Comparison of ENCODE assay signal across 26 cellular contexts in the genomic region with DNA sequence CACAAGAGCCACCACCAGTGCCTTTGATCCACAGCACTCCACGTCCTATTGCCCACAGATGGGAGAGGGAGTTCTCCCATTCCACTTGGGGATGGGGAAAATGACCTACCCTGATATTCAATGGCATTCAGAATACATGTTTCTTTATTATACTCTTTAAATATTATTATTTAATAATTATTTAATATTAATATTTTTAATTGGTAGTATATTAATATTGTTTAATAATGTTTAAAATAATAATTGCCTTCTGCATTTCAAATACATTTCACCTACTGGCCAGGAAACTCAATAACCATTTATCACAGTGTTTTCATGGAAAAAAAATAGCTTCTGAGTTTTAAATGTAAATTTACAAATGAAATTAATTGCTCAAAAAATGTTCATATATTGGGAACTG.
A peak's percentile ranks its signal among the peaks of the same experiment; 100 is the strongest.
DNase-seq lines count a peak whose midpoint lies in the region; ATAC-seq, FAIRE-seq and TF ChIP-seq lines count a peak whose summit lies in the region.
"Had no signal": no experiment of that assay in that cellular context is flagged by ENCODE, and none has a peak within 500 bp of the region (broad histone marks: within the 10 kb centered on the region; RNA-seq: fewer than 3 reads in every experiment).

No MANE protein-coding gene starts in this region.

- H3K27ac Mint-ChIP-seq in WTC11: no peak overlapping the region
- no peak overlapping the region for H3K27ac Mint-ChIP-seq in glutamatergic neuron (ENCODE audit: unreplicated experiment)
- H3K27ac Mint-ChIP-seq: CD14-positive monocyte; CD4-positive, alpha-beta memory T cell; CD4-positive, CD25-positive, alpha-beta regulatory T cell; CD8-positive, alpha-beta memory T cell had no signal

- H3K18ac ChIP-seq in neuronal stem cell (ENCODE audit: low read length): peak overlapping the region; percentile 38

- no peak overlapping the region for H2BK12ac ChIP-seq in neuronal stem cell (ENCODE audit: low read length)

- H3K9me3 Mint-ChIP-seq in WTC11: 0 out of 2 replicates have a peak, but pooled peaks cover 8% of the 10 kb centered on the region
- H3K9me3 Mint-ChIP-seq in glutamatergic neuron (ENCODE audit: unreplicated experiment): no peaks in the 10 kb centered on the region
- H3K9me3 Mint-ChIP-seq: CD8-positive, alpha-beta memory T cell had no signal

- DNase-seq in WTC11 (ENCODE audit: low spot score) (no peak), frontal cortex (ENCODE audit: low spot score in 2 of 2) (no peak), neuronal stem cell (ENCODE audit: low spot score) (no peak), glutamatergic neuron (no peak)
- DNase-seq: ACHN; BE2C; C1 segment of cervical spinal cord; CD4-positive, alpha-beta memory T cell; CD4-positive, CD25-positive, alpha-beta regulatory T cell; CD8-positive, alpha-beta memory T cell; COR-L47; DMS 273 treated with DMSO at 0.1 percent for 48 hours; DMS153; DMS53; DMS79; DND-41; EL; GF-D8 had no signal

- no peaks in the 10 kb centered on the region for H3K79me1 ChIP-seq in neuronal stem cell (ENCODE audit: low read depth, low read length)

- H2BK15ac ChIP-seq in neuronal stem cell (ENCODE audit: low read length): no peak overlapping the region

- no peak overlapping the region for H2AK5ac ChIP-seq in neuronal stem cell (ENCODE audit: low read depth, low read length)

- no peak overlapping the region for H3K4ac ChIP-seq in neuronal stem cell (ENCODE audit: low read length)

- FAIRE-seq in A204.1 (lab: Jason Lieb, UNC) (peak; percentile 27), frontal cortex (lab: Jason Lieb, UNC) (peak; percentile 19)
- FAIRE-seq: GM12891, GM19239 had no signal

- no peak overlapping the region for H3K4me3 ChIP-seq in neuronal stem cell (ENCODE audit: low read length in 2 of 2)
- H3K4me3 ChIP-seq: BLaER1 had no signal

- ATAC-seq in WTC11: no peak
- no peak for ATAC-seq in GM19328 (IDR thresholded peaks at IDR 0.05; ENCODE audit: unreplicated experiment)
- no peak for ATAC-seq in GM21390 (IDR thresholded peaks at IDR 0.05; ENCODE audit: unreplicated experiment)

- H3K36me3 Mint-ChIP-seq in WTC11 (no peaks in the 10 kb centered on the region), glutamatergic neuron (ENCODE audit: unreplicated experiment) (no peaks in the 10 kb centered on the region)
- H3K36me3 Mint-ChIP-seq: CD14-positive monocyte; CD4-positive, alpha-beta memory T cell; CD4-positive, CD25-positive, alpha-beta regulatory T cell; CD8-positive, alpha-beta memory T cell had no signal

- H3K14ac ChIP-seq in neuronal stem cell (ENCODE audit: low read length): no peak overlapping the region

- H3K9ac ChIP-seq in neuronal stem cell (ENCODE audit: low read depth, low read length, poor library complexity): no peak overlapping the region
- H3K9ac ChIP-seq: BLaER1 had no signal

- POLR2A ChIA-PET in WTC11 (lab: Charles Lee): no interaction called here

- H3K4me1 Mint-ChIP-seq in WTC11 (peaks cover 18% of the 10 kb centered on the region), glutamatergic neuron (ENCODE audit: low read depth, unreplicated experiment) (no peaks in the 10 kb centered on the region)
- H3K4me1 Mint-ChIP-seq: CD14-positive monocyte; CD4-positive, alpha-beta memory T cell; CD4-positive, CD25-positive, alpha-beta regulatory T cell; CD8-positive, alpha-beta memory T cell had no signal

- no peak overlapping the region for H2AFZ ChIP-seq in neuronal stem cell (ENCODE audit: low read length)

- no peak overlapping the region for H2BK120ac ChIP-seq in neuronal stem cell (ENCODE audit: low read depth, low read length)

- no peaks in the 10 kb centered on the region for H3K36me3 ChIP-seq in neuronal stem cell (replicated peaks in 1 of 2; ENCODE audit: control insufficient read depth in 2 of 2, insufficient read depth in 2 of 2, low read length in 2 of 2)
- H3K36me3 ChIP-seq: BE2C, BLaER1 had no signal

- H3K27me3 Mint-ChIP-seq in WTC11 (ENCODE audit: low read depth): no peaks in the 10 kb centered on the region
- no peaks in the 10 kb centered on the region for H3K27me3 Mint-ChIP-seq in glutamatergic neuron (ENCODE audit: unreplicated experiment)

- H3K4me1 ChIP-seq in neuronal stem cell (ENCODE audit: control insufficient read depth in 2 of 2, insufficient read depth in 1 of 2, low read depth in 1 of 2, low read length in 2 of 2): no peaks in the 10 kb centered on the region
- H3K4me1 ChIP-seq: BE2C, BLaER1 had no signal

- no peaks in the 10 kb centered on the region for H3K9me3 ChIP-seq in neuronal stem cell (replicated peaks in 1 of 2; ENCODE audit: control insufficient read depth in 2 of 2, insufficient read depth in 1 of 2, low read depth in 1 of 2, low read length in 2 of 2)
- H3K9me3 ChIP-seq: BE2C, BLaER1 had no signal

- no peak overlapping the region for H3K23ac ChIP-seq in neuronal stem cell (ENCODE audit: low read depth, low read length, poor library complexity)

- CTCF ChIA-PET in WTC11 (lab: Charles Lee): interaction anchor here (1.0 kb wide), 1 partner anchor 57 kb away, joined by 3 read pairs; no protein-coding TSS in a partner anchor

- TF ChIP-seq CTCF in WTC11 (IDR thresholded peaks at IDR 0.05) (no peak), glutamatergic neuron (IDR thresholded peaks at IDR 0.05; ENCODE audit: partially characterized antibody, unreplicated experiment) (no peak)

- no CpG with 5 or more reads among the region's 1 CpG for WGBS in neuronal stem cell (ENCODE audit: extremely low coverage in 2 of 2, insufficient read length in 2 of 2, insufficient replicate concordance in 1 of 2), 2 donors

- H3K27me3 ChIP-seq in neuronal stem cell (ENCODE audit: control insufficient read depth in 3 of 3, insufficient read depth in 3 of 3, low read depth in 1 of 3, low read length in 3 of 3): no peaks in the 10 kb centered on the region
- H3K27me3 ChIP-seq: BE2C, BLaER1 had no signal

- no peak overlapping the region for H3K27ac ChIP-seq in neuronal stem cell (replicated peaks; ENCODE audit: low read length)
- H3K27ac ChIP-seq: 22Rv1, BLaER1 had no signal

- no peak overlapping the region for H4K91ac ChIP-seq in neuronal stem cell (ENCODE audit: low read depth, low read length, poor library complexity)

- H3K4me3 Mint-ChIP-seq in WTC11: no peak overlapping the region
- no peak overlapping the region for H3K4me3 Mint-ChIP-seq in glutamatergic neuron (ENCODE audit: unreplicated experiment)
- H3K4me3 Mint-ChIP-seq: CD14-positive monocyte; CD4-positive, alpha-beta memory T cell; CD4-positive, CD25-positive, alpha-beta regulatory T cell; CD8-positive, alpha-beta memory T cell had no signal

- H3K4me2 ChIP-seq in neuronal stem cell (ENCODE audit: insufficient read depth, low read length, poor library complexity, severe bottlenecking): no peak overlapping the region
- H3K4me2 ChIP-seq: BLaER1 had no signal

- no peak overlapping the region for H2BK5ac ChIP-seq in neuronal stem cell (ENCODE audit: low read length)

- peak overlapping the region; percentile 43 for H4K8ac ChIP-seq in neuronal stem cell (ENCODE audit: low read depth, low read length)

TF ChIP-seq in WTC11, 78 proteins besides CTCF, POLR2A, EP300 and RAD21:
- TF ChIP-seq HMGA2 (CRISPR knock-in tag; IDR thresholded peaks at IDR 0.05): peak; percentile 98
- TF ChIP-seq TEAD1 (CRISPR knock-in tag; IDR thresholded peaks at IDR 0.05): no peak
